Comparison of ENCODE assay signal across 28 cellular contexts in genomic region chr2:97961534-97961933, GRCh38.
A peak's percentile ranks its signal among the peaks of the same experiment; 100 is the strongest.
DNase-seq lines count a peak whose midpoint lies in the region; ATAC-seq and TF ChIP-seq lines count a peak whose summit lies in the region.
"Had no signal": no experiment of that assay in that cellular context is flagged by ENCODE, and none has a peak within 500 bp of the region (broad histone marks: within the 10 kb centered on the region; RNA-seq: fewer than 3 reads in every experiment).

No MANE protein-coding gene starts in this region.

- H3K27ac ChIP-seq in caudate nucleus (ENCODE audit: low read depth, low read length) = no peak overlapping the region
- H3K27ac ChIP-seq: epithelial cell of prostate, KMS-11, testis had no signal

- intact Hi-C loops in head of caudate nucleus (cut with DNase I) = no loop called here

- DNase-seq in GM10248 (ENCODE audit: extremely low spot score) = peak; percentile 17
- DNase-seq in NCI-H526 (lab: John Stamatoyannopoulos, UW) = peak; percentile 74 to 90
- DNase-seq in caudate nucleus (lab: John Stamatoyannopoulos, UW) = no peak
- no peak for DNase-seq in stimulated activated naive CD8-positive, alpha-beta T cell treated with anti-CD3 and anti-CD28 coated beads, Interleukin-15, Interleukin-2, amounts not matched to agents 100 U/mL and 50 U/mL, for 24 hours
- DNase-seq in head of caudate nucleus = no peak
- DNase-seq in T-helper 1 cell = no peak
- DNase-seq: activated CD4-positive, alpha-beta memory T cell treated with anti-CD3 and anti-CD28 coated beads for 36 hours; activated CD4-positive, CD25-positive, alpha-beta regulatory T cell treated with anti-CD3 and anti-CD28 coated beads, Interleukin-2, amount 50 U/mL, for 72 hours; activated CD8-positive, alpha-beta memory T cell treated with anti-CD3 and anti-CD28 coated beads, Interleukin-2, amount 50 U/mL, for 48 hours; anterior cingulate cortex; CD4-positive, alpha-beta T cell; effector CD8-positive, alpha-beta T cell; EL; left ventricle myocardium superior; midbrain; MM.1S; naive thymus-derived CD4-positive, alpha-beta T cell; NCI-H1436; NCI-H2107; NCI-H82; nucleus accumbens; stimulated activated CD4-positive, alpha-beta T cell treated with anti-CD3 and anti-CD28 coated beads, Interleukin-15, amount 100 ng/mL, for 24 hours; stimulated activated naive CD4-positive, alpha-beta T cell; testis had no signal

- no peak for TF ChIP-seq CTCF in GM10248 (IDR thresholded peaks at IDR 0.05; ENCODE audit: control extremely low read depth, extremely low read depth, low read depth, missing control alignments)

- ATAC-seq in GM19025 (IDR thresholded peaks at IDR 0.05; ENCODE audit: low read depth, unreplicated experiment) (peak; percentile 41), HG02798 (IDR thresholded peaks at IDR 0.05; ENCODE audit: poor library complexity, unreplicated experiment) (peak; percentile 74)
- no peak for ATAC-seq in stimulated activated naive CD8-positive, alpha-beta T cell treated with anti-CD3 and anti-CD28 coated beads, Interleukin-15, Interleukin-2, amounts not matched to agents 100 U/mL and 50 U/mL, for 24 hours
- ATAC-seq: left ventricle myocardium superior; naive thymus-derived CD4-positive, alpha-beta T cell had no signal

- CTCF ChIA-PET in GM10248 (lab: Yijun Ruan, JAX) = interaction anchor here (1.2 to 2.9 kb wide), 2 partner anchors 10 to 18 kb away, joined by 3 to 15 read pairs; no protein-coding TSS in a partner anchor

- POLR2A ChIA-PET in GM10248 (lab: Yijun Ruan, JAX) = no interaction called here

Comparison
In these comparisons a context has a peak if more than half of its experiments do, and no peak if none do; other contexts are left out.
1. DNase-seq: peak in GM10248 (single experiment) and NCI-H526 (2 of 2); none in caudate nucleus (0 of 61), stimulated activated naive CD8-positive, alpha-beta T cell treated with anti-CD3 and anti-CD28 coated beads, Interleukin-15, Interleukin-2, amounts not matched to agents 100 U/mL and 50 U/mL, for 24 hours (single experiment), head of caudate nucleus (0 of 42) and T-helper 1 cell (0 of 5).